ENCODE assay signal across 9 cellular contexts in genomic region chr1:208844158-208844557, GRCh38.
"Had no signal": no experiment of that assay in that cellular context is flagged by ENCODE, and none has a peak within 500 bp of the region (broad histone marks: within the 10 kb centered on the region; RNA-seq: fewer than 3 reads in every experiment).

No MANE protein-coding gene starts in this region.

- H3K4me3 ChIP-seq: GM23248, GM23338, HAP-1 had no signal

- ATAC-seq: GM23338, HCT116 had no signal

- H2AFZ ChIP-seq: GM23248, GM23338 had no signal

- H3K4me2 ChIP-seq: GM23338 had no signal

- H3K9me3 Mint-ChIP-seq: GM23338, H9 had no signal

- H3K9ac ChIP-seq: GM23248 had no signal

- H3K9me3 ChIP-seq: HAP-1 had no signal

- H3K4me1 Mint-ChIP-seq: GM23338 had no signal

- DNase-seq: GM23248, GOT3, H7, H9, HCEC 1CT, HFFc6 had no signal

- H3K36me3 ChIP-seq: HAP-1 had no signal

- H3K4me3 Mint-ChIP-seq: GM23338, H9, HFFc6 had no signal

- H3K27ac ChIP-seq: GM23248 had no signal

- H3K4me1 ChIP-seq: HAP-1 had no signal

- H3K27ac Mint-ChIP-seq: GM23338, H9, HFFc6 had no signal
